In genomic region chr5:157732130-157732783, GRCh38 we compare ENCODE assay signal across 10 cellular contexts. TPM values are rescaled to one million over a fixed set of nuclear protein-coding genes. Genes with fewer than 3 reads are reported as not detected.
DNase-seq lines count a peak whose midpoint lies in the region; ATAC-seq and TF ChIP-seq lines count a peak whose summit lies in the region.
"Had no signal": no experiment of that assay in that cellular context is flagged by ENCODE, and none has a peak within 500 bp of the region (broad histone marks: within the 10 kb centered on the region; RNA-seq: fewer than 3 reads in every experiment).

No MANE protein-coding gene starts in this region.

- ATAC-seq in CD4-positive, CD25-positive, alpha-beta regulatory T cell (ENCODE audit: low read depth in 2 of 2): no peak

- no peaks in the 10 kb centered on the region for H3K9me3 Mint-ChIP-seq in CD4-positive, CD25-positive, alpha-beta regulatory T cell

- TF ChIP-seq CTCF in osteoblast (IDR thresholded peaks at IDR 0.05; ENCODE audit: extremely low read depth, low read depth, low read length): no peak

- H3K9me3 ChIP-seq in CD4-positive, CD25-positive, alpha-beta regulatory T cell (ENCODE audit: control insufficient read depth in 2 of 2, low read length in 2 of 2): no peaks in the 10 kb centered on the region
- no peaks in the 10 kb centered on the region for H3K9me3 ChIP-seq in MG63
- no peaks in the 10 kb centered on the region for H3K9me3 ChIP-seq in ectodermal cell (ENCODE audit: control insufficient read depth, low read length)
- no peaks in the 10 kb centered on the region for H3K9me3 ChIP-seq in osteoblast (ENCODE audit: low read depth, low read length)
- H3K9me3 ChIP-seq: ascending aorta, mucosa of descending colon had no signal

- H3K27me3 ChIP-seq in CD4-positive, CD25-positive, alpha-beta regulatory T cell (ENCODE audit: control insufficient read depth, insufficient read depth, low read length): no peaks in the 10 kb centered on the region
- H3K27me3 ChIP-seq in MG63: no peaks in the 10 kb centered on the region
- H3K27me3 ChIP-seq in ectodermal cell (ENCODE audit: control insufficient read depth, insufficient read depth, low read length, poor library complexity, severe bottlenecking): no peaks in the 10 kb centered on the region
- H3K27me3 ChIP-seq in osteoblast (ENCODE audit: insufficient read depth, low read length): no peaks in the 10 kb centered on the region
- H3K27me3 ChIP-seq: ascending aorta had no signal

- H3K36me3 ChIP-seq in CD4-positive, CD25-positive, alpha-beta regulatory T cell (ENCODE audit: control insufficient read depth, insufficient read depth, low read length): peaks cover 9% of the 10 kb centered on the region
- H3K36me3 ChIP-seq in MG63 (peaks cover 35% of the 10 kb centered on the region), ectodermal cell (ENCODE audit: control insufficient read depth, insufficient read depth, low read length) (peaks cover 14% of the 10 kb centered on the region), osteoblast (ENCODE audit: insufficient read depth, low read length) (peaks cover 22% of the 10 kb centered on the region)

- no peaks in the 10 kb centered on the region for H3K27me3 Mint-ChIP-seq in CD4-positive, CD25-positive, alpha-beta regulatory T cell

- peak overlapping the region; percentile 93 for H3K4me3 ChIP-seq in CD4-positive, CD25-positive, alpha-beta regulatory T cell (ENCODE audit: low read depth, low read length)
- H3K4me3 ChIP-seq in MG63: peak overlapping the region; percentile 96
- peak overlapping the region; percentile 74 for H3K4me3 ChIP-seq in ectodermal cell (ENCODE audit: insufficient read depth, low read depth, low read length)
- H3K4me3 ChIP-seq in osteoblast (ENCODE audit: insufficient read depth, low read length): peak overlapping the region; percentile 90

- H3K4me2 ChIP-seq in osteoblast (ENCODE audit: insufficient read depth, low read length): peak overlapping the region; percentile 97

- peaks cover 8 to 29% (median 21%) of the 10 kb centered on the region in 4 donors for H3K4me1 Mint-ChIP-seq in CD4-positive, CD25-positive, alpha-beta regulatory T cell

- peak overlapping the region; percentile 92 to 99 (median 98) for H3K27ac Mint-ChIP-seq in CD4-positive, CD25-positive, alpha-beta regulatory T cell

- H3K79me2 ChIP-seq in osteoblast (ENCODE audit: insufficient read depth, low read length): no peaks in the 10 kb centered on the region

- 95% methylated on average over 4 to 5 of the region's 5 CpGs for whole genome bisulfite sequencing in ectodermal cell, 2 experiments

- no peaks in the 10 kb centered on the region for H4K20me1 ChIP-seq in osteoblast (ENCODE audit: insufficient read depth, low read length)

- peaks cover 11% of the 10 kb centered on the region for H3K4me1 ChIP-seq in CD4-positive, CD25-positive, alpha-beta regulatory T cell (ENCODE audit: control insufficient read depth, insufficient read depth, low read length, poor library complexity, severe bottlenecking)
- H3K4me1 ChIP-seq in ectodermal cell (ENCODE audit: control insufficient read depth, insufficient read depth, low read length): no peaks in the 10 kb centered on the region
- H3K4me1 ChIP-seq in osteoblast (ENCODE audit: insufficient read depth, low read length): peaks cover 10% of the 10 kb centered on the region
- H3K4me1 ChIP-seq: ascending aorta had no signal

- H3K36me3 Mint-ChIP-seq in CD4-positive, CD25-positive, alpha-beta regulatory T cell: peaks cover 12% of the 10 kb centered on the region

- H3K27ac ChIP-seq in CD4-positive, CD25-positive, alpha-beta regulatory T cell (ENCODE audit: insufficient read depth, low read length, poor library complexity, severe bottlenecking): peak overlapping the region; percentile 89
- H3K27ac ChIP-seq in ectodermal cell (ENCODE audit: insufficient read depth, low read depth, low read length, poor library complexity, severe bottlenecking) (no peak overlapping the region), osteoblast (ENCODE audit: low read depth, low read length) (peak overlapping the region; percentile 92)

- H2AFZ ChIP-seq in osteoblast (ENCODE audit: low read length): no peak overlapping the region

- peak overlapping the region; percentile 92 to 98 (median 96) for H3K4me3 Mint-ChIP-seq in CD4-positive, CD25-positive, alpha-beta regulatory T cell

- DNase-seq in CD4-positive, CD25-positive, alpha-beta regulatory T cell: no peak
- DNase-seq in MG63: no peak
- no peak for DNase-seq in osteoblast (ENCODE audit: insufficient read length, low spot score, missing footprints)
- no peak for DNase-seq in H4 (ENCODE audit: low spot score)
- no peak for DNase-seq in dedifferentiated amniotic fluid mesenchymal stem cell (ENCODE audit: extremely low spot score)
- DNase-seq in SW480 (ENCODE audit: low spot score): no peak
- no peak for DNase-seq in central memory CD4-positive, alpha-beta T cell

RNA-seq across cellular contexts. Expression of gene THG1L, which starts 1.0 kb away (rescaled TPM):
- total RNA-seq in CD4-positive, CD25-positive, alpha-beta regulatory T cell: 4.5 TPM
- polyA plus RNA-seq in CD4-positive, CD25-positive, alpha-beta regulatory T cell: 1 to 10 TPM; 5.0 to 6.6 (median 5.5) TPM
- 27.2 and 36.2 TPM in 2 replicates for total RNA-seq in MG63 (2014; rRNA removed; shearing (Covaris generic); ENCODE audit: low replicate concordance)
- 17.6 TPM for polyA plus RNA-seq in ectodermal cell (2013, experiment 1 of 4)
- 16.7 TPM for polyA plus RNA-seq in ectodermal cell (2013, experiment 2 of 4)
- 15.7 TPM for polyA plus RNA-seq in ectodermal cell (2013, experiment 3 of 4)
- 16.3 TPM for polyA plus RNA-seq in ectodermal cell (2013, experiment 4 of 4)
- total RNA-seq in osteoblast: 27.9 and 30.6 TPM in 2 replicates
- 22.6 and 27.1 TPM in 2 replicates for total RNA-seq in H4 (2014; rRNA removed; shearing (Covaris generic))

RNA-seq across cellular contexts. Expression of gene LSM11, which starts 11.3 kb away (rescaled TPM):
- total RNA-seq in CD4-positive, CD25-positive, alpha-beta regulatory T cell: 1.5 TPM
- polyA plus RNA-seq in CD4-positive, CD25-positive, alpha-beta regulatory T cell: 1 to 10 TPM in 1 of 4 donors, under 1 TPM in 3; 0.22 to 1.6 (median 0.74) TPM
- 3.9 and 4.3 TPM in 2 replicates for total RNA-seq in MG63 (2014; rRNA removed; shearing (Covaris generic); ENCODE audit: low replicate concordance)
- 7.9 TPM for polyA plus RNA-seq in ectodermal cell (2013, experiment 1 of 4)
- 6.9 TPM for polyA plus RNA-seq in ectodermal cell (2013, experiment 2 of 4)
- polyA plus RNA-seq in ectodermal cell (2013, experiment 3 of 4): 6.6 TPM
- 6.8 TPM for polyA plus RNA-seq in ectodermal cell (2013, experiment 4 of 4)
- total RNA-seq in osteoblast: 4.4 and 4.7 TPM in 2 replicates
- total RNA-seq in H4 (2014; rRNA removed; shearing (Covaris generic)): 2.0 and 2.4 TPM in 2 replicates
